ENCODE assay signal across 9 cellular contexts in genomic region chr5:149317281-149318048, GRCh38. TPM values are rescaled to one million over a fixed set of nuclear protein-coding genes. Genes with fewer than 3 reads are reported as not detected.
DNase-seq lines count a peak whose midpoint lies in the region; ATAC-seq and TF ChIP-seq lines count a peak whose summit lies in the region.
"Had no signal": no experiment of that assay in that cellular context is flagged by ENCODE, and none has a peak within 500 bp of the region (broad histone marks: within the 10 kb centered on the region; RNA-seq: fewer than 3 reads in every experiment).

No MANE protein-coding gene starts in this region.

- in situ Hi-C loops in astrocyte of the spinal cord (cut with HindIII; ENCODE audit: low sequenced_read_pairs), result no loop called here

- H3K4me3 Mint-ChIP-seq in activated T-helper 2 cell treated with anti-CD3 and anti-CD28 coated beads, Interferon-gamma antibody, Interleukin-2, Interleukin-4, amounts not matched to agents 10 μg/mL and 5 μg/mL and 100 μg/mL, durations not matched to agents 14 hours and 24 hours and 36 hours (ENCODE audit: low read depth), result no peak overlapping the region

- no peaks in the 10 kb centered on the region for H3K9me3 Mint-ChIP-seq in activated T-helper 2 cell treated with anti-CD3 and anti-CD28 coated beads, Interferon-gamma antibody, Interleukin-2, Interleukin-4, amounts not matched to agents 10 μg/mL and 5 μg/mL and 100 μg/mL, durations not matched to agents 14 hours and 24 hours and 36 hours

- H3K27ac ChIP-seq in thoracic aorta, result no peak overlapping the region
- H3K27ac ChIP-seq: SK-N-MC had no signal

- ATAC-seq in HG03469 (IDR thresholded peaks at IDR 0.05; ENCODE audit: unreplicated experiment) (peak; percentile 56), thoracic aorta (ENCODE audit: insufficient number of reproducible peaks, low FRiP score, low read depth) (no peak)

- H3K9me3 ChIP-seq in BE2C (no peaks in the 10 kb centered on the region), thoracic aorta (no peaks in the 10 kb centered on the region)

- no peaks in the 10 kb centered on the region for H3K4me1 Mint-ChIP-seq in activated T-helper 2 cell treated with anti-CD3 and anti-CD28 coated beads, Interferon-gamma antibody, Interleukin-2, Interleukin-4, amounts not matched to agents 10 μg/mL and 5 μg/mL and 100 μg/mL, durations not matched to agents 14 hours and 24 hours and 36 hours (ENCODE audit: low read depth)

- H3K27me3 Mint-ChIP-seq in activated T-helper 2 cell treated with anti-CD3 and anti-CD28 coated beads, Interferon-gamma antibody, Interleukin-2, Interleukin-4, amounts not matched to agents 10 μg/mL and 5 μg/mL and 100 μg/mL, durations not matched to agents 14 hours and 24 hours and 36 hours (ENCODE audit: low read depth), result no peaks in the 10 kb centered on the region

- no peaks in the 10 kb centered on the region for H3K36me3 Mint-ChIP-seq in activated T-helper 2 cell treated with anti-CD3 and anti-CD28 coated beads, Interferon-gamma antibody, Interleukin-2, Interleukin-4, amounts not matched to agents 10 μg/mL and 5 μg/mL and 100 μg/mL, durations not matched to agents 14 hours and 24 hours and 36 hours (ENCODE audit: low read depth)

- peak; percentile 84 for TF ChIP-seq CTCF in BE2C (IDR thresholded peaks at IDR 0.05; ENCODE audit: low read depth, low read length)
- TF ChIP-seq CTCF in GM12875 (IDR thresholded peaks at IDR 0.05; ENCODE audit: borderline replicate concordance, insufficient read depth, low read depth, low read length), result peak; percentile 59; the same call in 1 of the 2 replicates
- TF ChIP-seq CTCF in astrocyte of the spinal cord (IDR thresholded peaks at IDR 0.05; ENCODE audit: low read depth, low read length), result peak; percentile 64
- peak; percentile 62 for TF ChIP-seq CTCF in kidney epithelial cell (IDR thresholded peaks at IDR 0.05; ENCODE audit: insufficient read depth, low read length, poor library complexity, severe bottlenecking)
- TF ChIP-seq CTCF in thoracic aorta (IDR thresholded peaks at IDR 0.05), result peak; percentile 73

- H3K27ac Mint-ChIP-seq in activated T-helper 2 cell treated with anti-CD3 and anti-CD28 coated beads, Interferon-gamma antibody, Interleukin-2, Interleukin-4, amounts not matched to agents 10 μg/mL and 5 μg/mL and 100 μg/mL, durations not matched to agents 14 hours and 24 hours and 36 hours, result no peak overlapping the region

- H3K4me3 ChIP-seq in BE2C (ENCODE audit: low read depth, low read length) (no peak overlapping the region), GM12875 (ENCODE audit: low read depth, low read length) (no peak overlapping the region), astrocyte of the spinal cord (ENCODE audit: low read depth, low read length) (no peak overlapping the region), kidney epithelial cell (ENCODE audit: low read depth, low read length) (no peak overlapping the region), thoracic aorta (no peak overlapping the region)
- H3K4me3 ChIP-seq: SK-N-MC had no signal

- intact Hi-C loops in activated T-helper 2 cell treated with anti-CD3 and anti-CD28 coated beads, Interferon-gamma antibody, Interleukin-2, Interleukin-4, amounts not matched to agents 10 μg/mL and 5 μg/mL and 100 μg/mL, durations not matched to agents 14 hours and 24 hours and 36 hours (cut with micrococcal nuclease), result loop anchor here (1.0 to 5.0 kb wide), 4 partner anchors 50 to 245 kb away; no protein-coding TSS in a partner anchor

- peaks cover 10% of the 10 kb centered on the region for H3K4me1 ChIP-seq in BE2C
- H3K4me1 ChIP-seq in thoracic aorta (ENCODE audit: control insufficient read depth in 1 of 2, low read depth in 2 of 2), result no peaks in the 10 kb centered on the region

- H3K36me3 ChIP-seq in BE2C, result no peaks in the 10 kb centered on the region
- no peaks in the 10 kb centered on the region for H3K36me3 ChIP-seq in kidney epithelial cell (ENCODE audit: control insufficient read depth, insufficient read depth, low read length)
- no peaks in the 10 kb centered on the region for H3K36me3 ChIP-seq in thoracic aorta

- peak; percentile 44 for DNase-seq in BE2C
- peak; percentile 75 for DNase-seq in OCI-M1 (lab: John Stamatoyannopoulos, UW)
- DNase-seq in astrocyte of the spinal cord (ENCODE audit: low read depth, low spot score), result peak; percentile 58
- DNase-seq in kidney epithelial cell (ENCODE audit: low read depth), result no peak
- DNase-seq in thoracic aorta (ENCODE audit: low spot score), result no peak
- no peak for DNase-seq in activated T-helper 2 cell treated with anti-CD3 and anti-CD28 coated beads, Interferon-gamma antibody, Interleukin-2, Interleukin-4, amounts not matched to agents 10 μg/mL and 5 μg/mL and 100 μg/mL, durations not matched to agents 14 hours and 24 hours and 36 hours (ENCODE audit: low spot score)

- H3K27me3 ChIP-seq in BE2C (no peaks in the 10 kb centered on the region), kidney epithelial cell (ENCODE audit: control insufficient read depth, insufficient read depth, low read length) (no peaks in the 10 kb centered on the region), thoracic aorta (replicated peaks; ENCODE audit: insufficient read depth) (no peaks in the 10 kb centered on the region)

RNA-seq across cellular contexts. Expression of gene GRPEL2, which starts 27.8 kb away (rescaled TPM):
- polyA plus RNA-seq in BE2C (2012; ENCODE audit: insufficient read depth, insufficient read length, low read depth), result 13.0 TPM
- total RNA-seq in kidney epithelial cell, result 30.3 and 30.7 TPM in 2 replicates
- total RNA-seq in thoracic aorta, result 1 to 10 TPM; 7.9 to 9.7 TPM
- 22.5 TPM in 2 replicates for total RNA-seq in activated T-helper 2 cell treated with anti-CD3 and anti-CD28 coated beads, Interferon-gamma antibody, Interleukin-2, Interleukin-4, amounts not matched to agents 10 μg/mL and 5 μg/mL and 100 μg/mL, durations not matched to agents 14 hours and 24 hours and 36 hours

RNA-seq across cellular contexts. Expression of gene PCYOX1L, which starts 40.4 kb away (rescaled TPM):
- 65.1 TPM for polyA plus RNA-seq in BE2C (2012; ENCODE audit: insufficient read depth, insufficient read length, low read depth)
- total RNA-seq in kidney epithelial cell (8.6 and 11.9 TPM in 2 replicates), thoracic aorta (1 to 10 TPM; 7.3 to 7.8 TPM)
- 16.6 and 17.8 TPM in 2 replicates for total RNA-seq in activated T-helper 2 cell treated with anti-CD3 and anti-CD28 coated beads, Interferon-gamma antibody, Interleukin-2, Interleukin-4, amounts not matched to agents 10 μg/mL and 5 μg/mL and 100 μg/mL, durations not matched to agents 14 hours and 24 hours and 36 hours

RNA-seq across cellular contexts. Expression of gene AFAP1L1, which starts 45.8 kb away (rescaled TPM):
- 4.3 TPM for polyA plus RNA-seq in BE2C (2012; ENCODE audit: insufficient read depth, insufficient read length, low read depth)
- total RNA-seq in kidney epithelial cell (15.3 and 15.5 TPM in 2 replicates), thoracic aorta (10 to 100 TPM in 1 of 2 donors, 1 to 10 TPM in 1; 6.8 to 10.4 TPM)
- not detected in 2 replicates for total RNA-seq in activated T-helper 2 cell treated with anti-CD3 and anti-CD28 coated beads, Interferon-gamma antibody, Interleukin-2, Interleukin-4, amounts not matched to agents 10 μg/mL and 5 μg/mL and 100 μg/mL, durations not matched to agents 14 hours and 24 hours and 36 hours

Comparison
In these comparisons a context has a peak if more than half of its experiments do, and no peak if none do; other contexts are left out.
1. DNase-seq: peak in BE2C (single experiment), OCI-M1 (single experiment) and astrocyte of the spinal cord (single experiment); none in kidney epithelial cell (single experiment), thoracic aorta (single experiment) and activated T-helper 2 cell treated with anti-CD3 and anti-CD28 coated beads, Interferon-gamma antibody, Interleukin-2, Interleukin-4, amounts not matched to agents 10 μg/mL and 5 μg/mL and 100 μg/mL, durations not matched to agents 14 hours and 24 hours and 36 hours (single experiment).
2. Peak in every context shown above with its lines, with median percentiles within 50 percentile points of each other: CTCF ChIP-seq.